In genomic region chr22:29716814-29717213, GRCh38 we compare ENCODE assay signal across 9 cellular contexts. TPM values are rescaled to one million over a fixed set of nuclear protein-coding genes. Genes with fewer than 3 reads are reported as not detected.
A peak's percentile ranks its signal among the peaks of the same experiment; 100 is the strongest.
DNase-seq lines count a peak whose midpoint lies in the region; ATAC-seq, FAIRE-seq and TF ChIP-seq lines count a peak whose summit lies in the region.
"Had no signal": no experiment of that assay in that cellular context is flagged by ENCODE, and none has a peak within 500 bp of the region (broad histone marks: within the 10 kb centered on the region; RNA-seq: fewer than 3 reads in every experiment).

No MANE protein-coding gene starts in this region.

- H3K9me2 ChIP-seq in MM.1S (replicated peaks; ENCODE audit: insufficient read depth, low read length): no peaks in the 10 kb centered on the region

- H3K4me2 ChIP-seq in MM.1S (ENCODE audit: low read depth, low read length) (no peak overlapping the region), keratinocyte (ENCODE audit: control insufficient read depth, extremely low read depth, insufficient read depth, low read depth, low read length) (no peak overlapping the region)

- peak; percentile 55 for DNase-seq in GM10248 (ENCODE audit: extremely low spot score)
- peak; percentile 48 for DNase-seq in MM.1S
- peak; percentile 76 for DNase-seq in astrocyte of the spinal cord (ENCODE audit: low read depth, low spot score)
- peak; percentile 35 for DNase-seq in keratinocyte (ENCODE audit: low read depth, low spot score)
- DNase-seq in transverse colon: peak; percentile 53
- DNase-seq: gastrocnemius medialis had no signal

- H3K27me3 ChIP-seq in MM.1S (replicated peaks; ENCODE audit: insufficient read depth, low read length) (peaks cover 67% of the 10 kb centered on the region), keratinocyte (ENCODE audit: control insufficient read depth, extremely low read depth, insufficient read depth, low read length) (peaks cover 45% of the 10 kb centered on the region), transverse colon (peaks cover 61% of the 10 kb centered on the region)

- no peak for ATAC-seq in HG03159 (IDR thresholded peaks at IDR 0.05; ENCODE audit: unreplicated experiment)
- no peak for ATAC-seq in GM18909 (IDR thresholded peaks at IDR 0.05; ENCODE audit: poor library complexity, unreplicated experiment)
- ATAC-seq in HG02870 (IDR thresholded peaks at IDR 0.05; ENCODE audit: unreplicated experiment): no peak

- H3K4me1 ChIP-seq in MM.1S (ENCODE audit: low read length) (no peaks in the 10 kb centered on the region), keratinocyte (ENCODE audit: control insufficient read depth, extremely low read depth, insufficient read depth, low read length) (peaks cover 11% of the 10 kb centered on the region), transverse colon (peaks cover 0 to 10% (median 5%) of the 10 kb centered on the region in 4 donors)
- H3K4me1 ChIP-seq: gastrocnemius medialis had no signal

- H3K9me3 ChIP-seq in MM.1S (replicated peaks; ENCODE audit: insufficient read depth, low read length) (no peaks in the 10 kb centered on the region), keratinocyte (ENCODE audit: control insufficient read depth, low read depth, low read length) (no peaks in the 10 kb centered on the region), transverse colon (no peaks in the 10 kb centered on the region)
- H3K9me3 ChIP-seq: gastrocnemius medialis had no signal

- H3K9ac ChIP-seq in MM.1S (ENCODE audit: low read length): no peak overlapping the region
- H3K9ac ChIP-seq in keratinocyte (ENCODE audit: control insufficient read depth, extremely low read depth, insufficient read depth, low read length): no peak overlapping the region

- no peak for TF ChIP-seq EP300 in transverse colon (IDR thresholded peaks at IDR 0.05; ENCODE audit: low read depth)

- in situ Hi-C loops in astrocyte of the spinal cord (cut with HindIII; ENCODE audit: low sequenced_read_pairs) (no loop called here), transverse colon (cut with MboI; ENCODE audit: low pct_ligation_motif_present in 1 of 4, low pct_unique_long_range_greater_than_20kb in 1 of 4, low sequenced_read_pairs in 3 of 4) (no loop called here)

- POLR2A ChIA-PET in GM10248 (lab: Yijun Ruan, JAX): no interaction called here

- WGBS in transverse colon (ENCODE audit: low coverage in 1 of 2), 2 donors: 0 to 21% methylated on average over 2 to 3 of the region's 4 CpGs

- no peak for FAIRE-seq in keratinocyte (lab: Jason Lieb, UNC)

- H2AFZ ChIP-seq in MM.1S (ENCODE audit: low read length) (no peak overlapping the region), keratinocyte (ENCODE audit: control insufficient read depth, low read length) (no peak overlapping the region)

- H3K4me3 ChIP-seq in MM.1S (ENCODE audit: low read length): no peak overlapping the region
- no peak overlapping the region for H3K4me3 ChIP-seq in astrocyte of the spinal cord (ENCODE audit: low read depth, low read length)
- no peak overlapping the region for H3K4me3 ChIP-seq in keratinocyte (ENCODE audit: control insufficient read depth in 2 of 3, extremely low read depth in 1 of 3, insufficient read depth in 2 of 3, low read depth in 1 of 3, low read length in 3 of 3)
- no peak overlapping the region for H3K4me3 ChIP-seq in transverse colon
- H3K4me3 ChIP-seq: gastrocnemius medialis had no signal

- dilution Hi-C loops in keratinocyte (cut with MboI; ENCODE audit: extremely low pct_ligation_motif_present, low sequenced_read_pairs): no loop called here

- H3K27ac ChIP-seq in MM.1S (ENCODE audit: low read length) (no peak overlapping the region), keratinocyte (ENCODE audit: control insufficient read depth, insufficient read depth, low read length) (no peak overlapping the region), transverse colon (no peak overlapping the region)
- H3K27ac ChIP-seq: gastrocnemius medialis had no signal

- CTCF ChIA-PET in GM10248 (lab: Yijun Ruan, JAX): interaction anchor here (0.7 to 1.3 kb wide), 2 partner anchors 16 to 288 kb away, joined by 3 to 4 read pairs; no protein-coding TSS in a partner anchor

- H3K36me3 ChIP-seq in MM.1S (replicated peaks; ENCODE audit: insufficient read depth, low read length) (no peaks in the 10 kb centered on the region), keratinocyte (ENCODE audit: control insufficient read depth in 2 of 2, extremely low read depth in 1 of 2, insufficient read depth in 2 of 2, low read length in 2 of 2) (no peaks in the 10 kb centered on the region), transverse colon (no peaks in the 10 kb centered on the region)
- H3K36me3 ChIP-seq: gastrocnemius medialis had no signal

- H4K20me1 ChIP-seq in MM.1S (ENCODE audit: insufficient read depth, low read length) (no peaks in the 10 kb centered on the region), keratinocyte (ENCODE audit: control insufficient read depth, extremely low read depth, insufficient read depth, low read length) (peaks cover 5% of the 10 kb centered on the region)

- H3K79me2 ChIP-seq in MM.1S (ENCODE audit: low read length): no peaks in the 10 kb centered on the region
- no peaks in the 10 kb centered on the region for H3K79me2 ChIP-seq in keratinocyte (ENCODE audit: control insufficient read depth, insufficient read depth, low read length)

- H3K9me1 ChIP-seq in keratinocyte (ENCODE audit: control insufficient read depth, extremely low read depth, insufficient read depth, low read length): no peaks in the 10 kb centered on the region

- intact Hi-C loops in transverse colon (cut with DNase I; ENCODE audit: low total_unique reads): no loop called here

- TF ChIP-seq CTCF in GM10248 (IDR thresholded peaks at IDR 0.05; ENCODE audit: control extremely low read depth, extremely low read depth, low read depth, missing control alignments) (no peak), MM.1S (IDR thresholded peaks at IDR 0.05; ENCODE audit: low read length) (no peak), astrocyte of the spinal cord (IDR thresholded peaks at IDR 0.05; ENCODE audit: low read depth, low read length) (no peak), keratinocyte (optimal IDR thresholded peaks at IDR 0.05 in 1 of 3, IDR thresholded peaks at IDR 0.05 in 1 of 3, conservative IDR thresholded peaks at IDR 0.05 in 1 of 3; ENCODE audit: extremely low read depth in 1 of 3, insufficient read depth in 2 of 3, low read length in 3 of 3) (no peak), transverse colon (IDR thresholded peaks at IDR 0.05) (no peak)

- no peaks in the 10 kb centered on the region for H3F3A ChIP-seq in MM.1S (ENCODE audit: insufficient read depth, low read length)

- TF ChIP-seq POLR2A in transverse colon (IDR thresholded peaks at IDR 0.05): no peak

RNA-seq across cellular contexts. Expression of gene CABP7, which starts 3.0 kb away (rescaled TPM):
- polyA plus RNA-seq in keratinocyte: not detected in 3 replicates
- polyA plus RNA-seq in keratinocyte (2011; ENCODE audit: low read depth): not detected
- polyA plus RNA-seq in keratinocyte (2011; cell fraction: cytosol; rRNA removed): not detected in 2 replicates
- polyA plus RNA-seq in keratinocyte (2011; cell fraction: nucleus; rRNA removed): not detected in 2 replicates
- polyA plus RNA-seq in keratinocyte (2012; ENCODE audit: low replicate concordance): 0.08 TPM in 1 of 2 replicates, not detected in the other
- polyA minus RNA-seq in keratinocyte: not detected in 3 replicates
- not detected for polyA minus RNA-seq in keratinocyte (2011; cell fraction: cytosol; rRNA and poly(A)+ RNA removed)
- polyA minus RNA-seq in keratinocyte (2011; cell fraction: nucleus; rRNA and poly(A)+ RNA removed): not detected in 2 replicates
- total RNA-seq in transverse colon: not detected
- total RNA-seq: gastrocnemius medialis had no signal

RNA-seq across cellular contexts. Expression of gene ZMAT5, which starts 50.0 kb away (rescaled TPM):
- 11.1 to 16.6 TPM (median 11.4 TPM) in 3 replicates for polyA plus RNA-seq in keratinocyte
- 10.0 TPM for polyA plus RNA-seq in keratinocyte (2011; ENCODE audit: low read depth)
- polyA plus RNA-seq in keratinocyte (2011; cell fraction: cytosol; rRNA removed): 11.3 and 15.4 TPM in 2 replicates
- 9.9 and 11.7 TPM in 2 replicates for polyA plus RNA-seq in keratinocyte (2011; cell fraction: nucleus; rRNA removed)
- polyA plus RNA-seq in keratinocyte (2012; ENCODE audit: low replicate concordance): 11.3 and 13.0 TPM in 2 replicates
- polyA minus RNA-seq in keratinocyte: 4.0 to 7.0 TPM (median 4.2 TPM) in 3 replicates
- 12.3 TPM for polyA minus RNA-seq in keratinocyte (2011; cell fraction: cytosol; rRNA and poly(A)+ RNA removed)
- polyA minus RNA-seq in keratinocyte (2011; cell fraction: nucleus; rRNA and poly(A)+ RNA removed): 1.1 and 3.3 TPM in 2 replicates
- 10 to 100 TPM in 3 of 4 donors, not detected in 1; 13.8 to 20.2 (median 19.1) TPM for total RNA-seq in transverse colon

RNA-seq across cellular contexts. Expression of gene UQCR10, which starts 50.4 kb away (rescaled TPM):
- 140 to 174 TPM (median 161 TPM) in 3 replicates for polyA plus RNA-seq in keratinocyte
- polyA plus RNA-seq in keratinocyte (2011; ENCODE audit: low read depth): 54.9 TPM
- polyA plus RNA-seq in keratinocyte (2011; cell fraction: cytosol; rRNA removed): 168 and 172 TPM in 2 replicates
- 47.2 and 47.5 TPM in 2 replicates for polyA plus RNA-seq in keratinocyte (2011; cell fraction: nucleus; rRNA removed)
- polyA plus RNA-seq in keratinocyte (2012; ENCODE audit: low replicate concordance): 144 and 189 TPM in 2 replicates
- polyA minus RNA-seq in keratinocyte: 57.8 to 120 TPM (median 116 TPM) in 3 replicates
- 164 TPM for polyA minus RNA-seq in keratinocyte (2011; cell fraction: cytosol; rRNA and poly(A)+ RNA removed)
- polyA minus RNA-seq in keratinocyte (2011; cell fraction: nucleus; rRNA and poly(A)+ RNA removed): 17.3 and 18.8 TPM in 2 replicates
- 100 to 1,000 TPM in 1 of 4 donors, 10 to 100 TPM in 3; 22.4 to 139 (median 47.3) TPM for total RNA-seq in transverse colon
